Comparison of ENCODE assay signal across 14 cellular contexts in genomic region chr3:14179795-14180194, GRCh38. TPM values are rescaled to one million over a fixed set of nuclear protein-coding genes. Genes with fewer than 3 reads are reported as not detected.
DNase-seq lines count a peak whose midpoint lies in the region; ATAC-seq, FAIRE-seq and TF ChIP-seq lines count a peak whose summit lies in the region.
"Had no signal": no experiment of that assay in that cellular context is flagged by ENCODE, and none has a peak within 500 bp of the region (broad histone marks: within the 10 kb centered on the region; RNA-seq: fewer than 3 reads in every experiment).

No MANE protein-coding gene starts in this region.

- no peak for FAIRE-seq in kidney (lab: Jason Lieb, UNC)

- CTCF ChIA-PET in activated CD8-positive, alpha-beta T cell treated with anti-CD3 and anti-CD28 coated beads for 36 hours (lab: Charles Lee), result interaction anchor here (0.8 to 3.1 kb wide), 6 partner anchors 24 to 283 kb away, joined by 3 to 21 read pairs (median 4); no protein-coding TSS in a partner anchor

- intact Hi-C loops in activated CD8-positive, alpha-beta T cell treated with anti-CD3 and anti-CD28 coated beads for 36 hours (cut with micrococcal nuclease), result loop anchor here (2.0 to 5.0 kb wide), 2 partner anchors 37 to 55 kb away; partner anchors contain the start of genes CHCHD4 and TMEM43
- intact Hi-C loops in kidney (cut with DNase I), result no loop called here
- intact Hi-C loops in prostate gland (cut with DNase I), result loop anchor here (2.0 kb wide), 1 partner anchor 283 kb away; no protein-coding TSS in a partner anchor

- no peaks in the 10 kb centered on the region for H3K27me3 Mint-ChIP-seq in activated CD8-positive, alpha-beta T cell treated with anti-CD3 and anti-CD28 coated beads for 36 hours

- H3K79me2 ChIP-seq in ACC112 (ENCODE audit: control insufficient read depth, insufficient read depth, low read length, unreplicated experiment), result peaks cover 66% of the 10 kb centered on the region

- in situ Hi-C loops in HAP-1 (cut with MboI; ENCODE audit: low sequenced_read_pairs), result no loop called here

- no peak overlapping the region for H2AFZ ChIP-seq in ACC112 (ENCODE audit: low read length, unreplicated experiment)

- H3K9me3 ChIP-seq in HAP-1, result no peaks in the 10 kb centered on the region
- no peaks in the 10 kb centered on the region for H3K9me3 ChIP-seq in kidney (ENCODE audit: control insufficient read depth in 1 of 2, low read length in 2 of 2)
- H3K9me3 ChIP-seq in prostate gland, result no peaks in the 10 kb centered on the region

- H3K36me3 ChIP-seq in ACC112 (ENCODE audit: insufficient read depth, low read length) (peaks cover 25% of the 10 kb centered on the region), HAP-1 (replicated peaks) (peaks cover 38% of the 10 kb centered on the region), kidney (ENCODE audit: control insufficient read depth in 1 of 2, insufficient read depth in 2 of 2, low read length in 2 of 2) (peaks cover 2 to 21% of the 10 kb centered on the region in 2 donors), prostate gland (no peaks in the 10 kb centered on the region)

- H3K4me1 ChIP-seq in ACC112 (ENCODE audit: control insufficient read depth, insufficient read depth, low read length, unreplicated experiment) (peaks cover 23% of the 10 kb centered on the region), HAP-1 (peaks cover 19% of the 10 kb centered on the region), kidney (ENCODE audit: control insufficient read depth in 1 of 2, insufficient read depth in 1 of 2, low read depth in 1 of 2, low read length in 2 of 2) (peaks cover 8 to 17% of the 10 kb centered on the region in 2 donors), prostate gland (replicated peaks) (peaks cover 8% of the 10 kb centered on the region)

- peaks cover 55% of the 10 kb centered on the region for H3K4me1 Mint-ChIP-seq in activated CD8-positive, alpha-beta T cell treated with anti-CD3 and anti-CD28 coated beads for 36 hours (ENCODE audit: low read depth)

- H3K9ac ChIP-seq in kidney (ENCODE audit: low read length in 2 of 2), result peak overlapping the region in 1 of 2 donors; percentile 97

- no peak for ATAC-seq in activated CD8-positive, alpha-beta T cell treated with anti-CD3 and anti-CD28 coated beads for 36 hours

- H3K27ac ChIP-seq in ACC112 (ENCODE audit: low read depth, low read length), result no peak overlapping the region
- H3K27ac ChIP-seq in kidney (ENCODE audit: low read depth in 2 of 2, low read length in 2 of 2), result no peak overlapping the region
- no peak overlapping the region for H3K27ac ChIP-seq in prostate gland

- WGBS in prostate gland, result 100% methylated on average over 1 of the region's 1 CpG

- H3K9me3 Mint-ChIP-seq in activated CD8-positive, alpha-beta T cell treated with anti-CD3 and anti-CD28 coated beads for 36 hours, result no peaks in the 10 kb centered on the region

- POLR2A ChIA-PET in activated CD8-positive, alpha-beta T cell treated with anti-CD3 and anti-CD28 coated beads for 36 hours (lab: Charles Lee), result interaction anchor here (0.8 to 2.6 kb wide), 6 partner anchors 10 to 472 kb away, joined by 3 to 39 read pairs (median 4); partner anchors contain the start of genes CCDC174, CHCHD4 and TMEM43

- peak overlapping the region; percentile 87 for H3K4me3 Mint-ChIP-seq in activated CD8-positive, alpha-beta T cell treated with anti-CD3 and anti-CD28 coated beads for 36 hours

- no peak for TF ChIP-seq CTCF in activated CD8-positive, alpha-beta T cell treated with anti-CD3 and anti-CD28 coated beads for 36 hours (IDR thresholded peaks at IDR 0.05)
- TF ChIP-seq CTCF in kidney (IDR thresholded peaks at IDR 0.05; ENCODE audit: borderline replicate concordance, extremely low read depth, insufficient read depth) (no peak), prostate gland (IDR thresholded peaks at IDR 0.05) (no peak)

- peaks cover 28% of the 10 kb centered on the region for H3K36me3 Mint-ChIP-seq in activated CD8-positive, alpha-beta T cell treated with anti-CD3 and anti-CD28 coated beads for 36 hours (ENCODE audit: low read depth)

- no peak for TF ChIP-seq POLR2A in prostate gland (IDR thresholded peaks at IDR 0.05)

- H3K27me3 ChIP-seq in ACC112 (ENCODE audit: insufficient read depth, low read length) (no peaks in the 10 kb centered on the region), HAP-1 (ENCODE audit: low read depth) (no peaks in the 10 kb centered on the region), prostate gland (replicated peaks; ENCODE audit: insufficient read depth) (no peaks in the 10 kb centered on the region)
- H3K27me3 ChIP-seq: cardiac muscle cell had no signal

- DNase-seq in HAP-1 (ENCODE audit: low spot score in 2 of 2), result no peak
- DNase-seq in activated CD8-positive, alpha-beta T cell treated with anti-CD3 and anti-CD28 coated beads for 36 hours, result no peak
- DNase-seq in kidney, result no peak
- no peak for DNase-seq in NCI-H1436 treated with DMSO at 0.1 percent for 48 hours (lab: John Stamatoyannopoulos, UW)
- no peak for DNase-seq in prostate gland (ENCODE audit: low spot score)
- DNase-seq in GF-D8 (lab: John Stamatoyannopoulos, UW), result no peak
- DNase-seq in NCI-H2196 treated with DMSO at 0.1 percent for 48 hours (lab: John Stamatoyannopoulos, UW; ENCODE audit: unreplicated experiment), result no peak
- DNase-seq: activated CD4-positive, alpha-beta T cell treated with anti-CD3 and anti-CD28 coated beads for 1 hour; COR-L47; hypothalamus; IMR-90; NK-92 treated with Interleukin-12 subunit alpha and Interleukin-12 subunit beta, amount 100 ng/mL, for 24 hours had no signal

- H3K4me3 ChIP-seq in ACC112 (ENCODE audit: low read depth, low read length) (peak overlapping the region; percentile 98), HAP-1 (peak overlapping the region; percentile 61), kidney (ENCODE audit: low read length in 2 of 2) (peak overlapping the region; percentile 99), prostate gland (no peak overlapping the region)

- peak overlapping the region; percentile 96 for H3K27ac Mint-ChIP-seq in activated CD8-positive, alpha-beta T cell treated with anti-CD3 and anti-CD28 coated beads for 36 hours

RNA-seq across cellular contexts. Expression of gene LSM3, which starts 1.2 kb away (rescaled TPM):
- total RNA-seq in activated CD8-positive, alpha-beta T cell treated with anti-CD3 and anti-CD28 coated beads for 36 hours, result 10 to 100 TPM; 20.0 to 20.5 TPM
- 11.9 TPM for total RNA-seq in kidney
- polyA plus RNA-seq in kidney (ENCODE audit: insufficient read depth, low read depth, low replicate concordance), result 30.2 TPM
- 10 to 100 TPM; 15.0 to 15.1 TPM for total RNA-seq in prostate gland

RNA-seq across cellular contexts. Expression of gene XPC, which starts 1.4 kb away (rescaled TPM):
- total RNA-seq in activated CD8-positive, alpha-beta T cell treated with anti-CD3 and anti-CD28 coated beads for 36 hours, result 10 to 100 TPM; 23.5 to 24.8 TPM
- total RNA-seq in kidney (44.4 TPM), prostate gland (10 to 100 TPM; 41.1 to 53.2 TPM)
- 15.9 TPM for polyA plus RNA-seq in kidney (ENCODE audit: insufficient read depth, low read depth, low replicate concordance)

RNA-seq across cellular contexts. Expression of gene TMEM43, which starts 54.9 kb away (rescaled TPM):
- 10 to 100 TPM; 19.7 to 20.2 TPM for total RNA-seq in activated CD8-positive, alpha-beta T cell treated with anti-CD3 and anti-CD28 coated beads for 36 hours
- 86.5 TPM for total RNA-seq in kidney
- 27.6 TPM for polyA plus RNA-seq in kidney (ENCODE audit: insufficient read depth, low read depth, low replicate concordance)
- total RNA-seq in prostate gland, result 10 to 100 TPM; 56.8 to 80.5 TPM

RNA-seq across cellular contexts. Expression of gene CHCHD4, which starts 55.1 kb away (rescaled TPM):
- 10 to 100 TPM; 27.6 to 30.2 TPM for total RNA-seq in activated CD8-positive, alpha-beta T cell treated with anti-CD3 and anti-CD28 coated beads for 36 hours
- 12.8 TPM for total RNA-seq in kidney
- 33.6 TPM for polyA plus RNA-seq in kidney (ENCODE audit: insufficient read depth, low read depth, low replicate concordance)
- 10 to 100 TPM; 12.1 to 14.8 TPM for total RNA-seq in prostate gland

Comparison
In these comparisons a context has a peak if more than half of its experiments do, and no peak if none do; other contexts are left out.
1. H3K4me3 ChIP-seq: peak in ACC112 (single experiment), HAP-1 (single experiment) and kidney (2 of 2); none in prostate gland (0 of 2).